In genomic region chr10:61337741-61338140, GRCh38 we compare ENCODE assay signal across 1 cellular context.
TF ChIP-seq lines count a peak whose summit lies in the region.

No MANE protein-coding gene starts in this region.

TF ChIP-seq in SK-N-SH, 30 proteins besides CTCF, POLR2A, EP300 and RAD21 (continued from another document):
- TF ChIP-seq CHD2 (IDR thresholded peaks at IDR 0.05; ENCODE audit: low read length, partially characterized antibody) (no peak), POLR2AphosphoS5 (IDR thresholded peaks at IDR 0.05; ENCODE audit: low read depth, low read length) (no peak), NRF1 (IDR thresholded peaks at IDR 0.05; ENCODE audit: low read depth, low read length) (no peak), RCOR1 (IDR thresholded peaks at IDR 0.05; ENCODE audit: low read length) (no peak), FOSL2 (IDR thresholded peaks at IDR 0.05; ENCODE audit: borderline replicate concordance, low read depth) (no peak)
